2 cellular contexts compared by ENCODE assay signal in genomic region chr6:109383438-109383940, GRCh38.
TF ChIP-seq lines count a peak whose summit lies in the region.

No MANE protein-coding gene starts in this region.

TF ChIP-seq in SK-N-SH, 30 proteins besides CTCF, POLR2A, EP300 and RAD21 (continued from another document):
- TF ChIP-seq, protein P1, sequence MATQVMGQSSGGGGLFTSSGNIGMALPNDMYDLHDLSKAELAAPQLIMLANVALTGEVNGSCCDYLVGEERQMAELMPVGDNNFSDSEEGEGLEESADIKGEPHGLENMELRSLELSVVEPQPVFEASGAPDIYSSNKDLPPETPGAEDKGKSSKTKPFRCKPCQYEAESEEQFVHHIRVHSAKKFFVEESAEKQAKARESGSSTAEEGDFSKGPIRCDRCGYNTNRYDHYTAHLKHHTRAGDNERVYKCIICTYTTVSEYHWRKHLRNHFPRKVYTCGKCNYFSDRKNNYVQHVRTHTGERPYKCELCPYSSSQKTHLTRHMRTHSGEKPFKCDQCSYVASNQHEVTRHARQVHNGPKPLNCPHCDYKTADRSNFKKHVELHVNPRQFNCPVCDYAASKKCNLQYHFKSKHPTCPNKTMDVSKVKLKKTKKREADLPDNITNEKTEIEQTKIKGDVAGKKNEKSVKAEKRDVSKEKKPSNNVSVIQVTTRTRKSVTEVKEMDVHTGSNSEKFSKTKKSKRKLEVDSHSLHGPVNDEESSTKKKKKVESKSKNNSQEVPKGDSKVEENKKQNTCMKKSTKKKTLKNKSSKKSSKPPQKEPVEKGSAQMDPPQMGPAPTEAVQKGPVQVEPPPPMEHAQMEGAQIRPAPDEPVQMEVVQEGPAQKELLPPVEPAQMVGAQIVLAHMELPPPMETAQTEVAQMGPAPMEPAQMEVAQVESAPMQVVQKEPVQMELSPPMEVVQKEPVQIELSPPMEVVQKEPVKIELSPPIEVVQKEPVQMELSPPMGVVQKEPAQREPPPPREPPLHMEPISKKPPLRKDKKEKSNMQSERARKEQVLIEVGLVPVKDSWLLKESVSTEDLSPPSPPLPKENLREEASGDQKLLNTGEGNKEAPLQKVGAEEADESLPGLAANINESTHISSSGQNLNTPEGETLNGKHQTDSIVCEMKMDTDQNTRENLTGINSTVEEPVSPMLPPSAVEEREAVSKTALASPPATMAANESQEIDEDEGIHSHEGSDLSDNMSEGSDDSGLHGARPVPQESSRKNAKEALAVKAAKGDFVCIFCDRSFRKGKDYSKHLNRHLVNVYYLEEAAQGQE (IDR thresholded peaks at IDR 0.05; ENCODE audit: low read depth, low read length) = no peak
- no peak for TF ChIP-seq NRF1 (IDR thresholded peaks at IDR 0.05; ENCODE audit: low read depth, low read length)
- no peak for TF ChIP-seq GATA2 (CRISPR knock-in tag; IDR thresholded peaks at IDR 0.05)
- no peak for TF ChIP-seq RFX5 (IDR thresholded peaks at IDR 0.05; ENCODE audit: low read length)
- TF ChIP-seq POLR2AphosphoS5 (IDR thresholded peaks at IDR 0.05; ENCODE audit: low read depth, low read length) = no peak; the same call in 1 of the 2 replicates
- TF ChIP-seq CHD2 (IDR thresholded peaks at IDR 0.05; ENCODE audit: low read length, partially characterized antibody) = no peak
- no peak for TF ChIP-seq NFIC (IDR thresholded peaks at IDR 0.05; ENCODE audit: borderline replicate concordance)
- TF ChIP-seq, protein P2, sequence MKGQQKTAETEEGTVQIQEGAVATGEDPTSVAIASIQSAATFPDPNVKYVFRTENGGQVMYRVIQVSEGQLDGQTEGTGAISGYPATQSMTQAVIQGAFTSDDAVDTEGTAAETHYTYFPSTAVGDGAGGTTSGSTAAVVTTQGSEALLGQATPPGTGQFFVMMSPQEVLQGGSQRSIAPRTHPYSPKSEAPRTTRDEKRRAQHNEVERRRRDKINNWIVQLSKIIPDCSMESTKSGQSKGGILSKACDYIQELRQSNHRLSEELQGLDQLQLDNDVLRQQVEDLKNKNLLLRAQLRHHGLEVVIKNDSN (IDR thresholded peaks at IDR 0.05; ENCODE audit: borderline replicate concordance, low read depth) = no peak
- no peak for TF ChIP-seq MXI1 (IDR thresholded peaks at IDR 0.05; ENCODE audit: low read depth, low read length)
- no peak for TF ChIP-seq FOXJ3 (CRISPR knock-in tag; IDR thresholded peaks at IDR 0.05)
- TF ChIP-seq, protein P3, sequence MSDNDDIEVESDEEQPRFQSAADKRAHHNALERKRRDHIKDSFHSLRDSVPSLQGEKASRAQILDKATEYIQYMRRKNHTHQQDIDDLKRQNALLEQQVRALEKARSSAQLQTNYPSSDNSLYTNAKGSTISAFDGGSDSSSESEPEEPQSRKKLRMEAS (IDR thresholded peaks at IDR 0.05; ENCODE audit: low read depth) = no peak
- no peak for TF ChIP-seq ZBTB33 (IDR thresholded peaks at IDR 0.05; ENCODE audit: borderline replicate concordance, low read depth)
- no peak for TF ChIP-seq GABPA (IDR thresholded peaks at IDR 0.05; ENCODE audit: low read depth)
- no peak for TF ChIP-seq TAF1 (IDR thresholded peaks at IDR 0.05; ENCODE audit: borderline replicate concordance, low read depth, low read length)

TF ChIP-seq in SK-N-SH treated with all-trans-retinoic acid at 6 μM for 48 hours, 23 proteins besides CTCF, POLR2A, EP300 and RAD21 (continued from another document):
- TF ChIP-seq, protein P4, sequence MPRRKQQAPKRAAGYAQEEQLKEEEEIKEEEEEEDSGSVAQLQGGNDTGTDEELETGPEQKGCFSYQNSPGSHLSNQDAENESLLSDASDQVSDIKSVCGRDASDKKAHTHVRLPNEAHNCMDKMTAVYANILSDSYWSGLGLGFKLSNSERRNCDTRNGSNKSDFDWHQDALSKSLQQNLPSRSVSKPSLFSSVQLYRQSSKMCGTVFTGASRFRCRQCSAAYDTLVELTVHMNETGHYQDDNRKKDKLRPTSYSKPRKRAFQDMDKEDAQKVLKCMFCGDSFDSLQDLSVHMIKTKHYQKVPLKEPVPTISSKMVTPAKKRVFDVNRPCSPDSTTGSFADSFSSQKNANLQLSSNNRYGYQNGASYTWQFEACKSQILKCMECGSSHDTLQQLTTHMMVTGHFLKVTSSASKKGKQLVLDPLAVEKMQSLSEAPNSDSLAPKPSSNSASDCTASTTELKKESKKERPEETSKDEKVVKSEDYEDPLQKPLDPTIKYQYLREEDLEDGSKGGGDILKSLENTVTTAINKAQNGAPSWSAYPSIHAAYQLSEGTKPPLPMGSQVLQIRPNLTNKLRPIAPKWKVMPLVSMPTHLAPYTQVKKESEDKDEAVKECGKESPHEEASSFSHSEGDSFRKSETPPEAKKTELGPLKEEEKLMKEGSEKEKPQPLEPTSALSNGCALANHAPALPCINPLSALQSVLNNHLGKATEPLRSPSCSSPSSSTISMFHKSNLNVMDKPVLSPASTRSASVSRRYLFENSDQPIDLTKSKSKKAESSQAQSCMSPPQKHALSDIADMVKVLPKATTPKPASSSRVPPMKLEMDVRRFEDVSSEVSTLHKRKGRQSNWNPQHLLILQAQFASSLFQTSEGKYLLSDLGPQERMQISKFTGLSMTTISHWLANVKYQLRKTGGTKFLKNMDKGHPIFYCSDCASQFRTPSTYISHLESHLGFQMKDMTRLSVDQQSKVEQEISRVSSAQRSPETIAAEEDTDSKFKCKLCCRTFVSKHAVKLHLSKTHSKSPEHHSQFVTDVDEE (CRISPR knock-in tag; IDR thresholded peaks at IDR 0.05) = no peak
- TF ChIP-seq ESRRG (CRISPR knock-in tag; IDR thresholded peaks at IDR 0.05) (no peak), TCF4 (CRISPR knock-in tag; IDR thresholded peaks at IDR 0.05; ENCODE audit: borderline replicate concordance) (no peak), PPARA (CRISPR knock-in tag; IDR thresholded peaks at IDR 0.05; ENCODE audit: borderline replicate concordance) (no peak), RARB (CRISPR knock-in tag; IDR thresholded peaks at IDR 0.05) (no peak), OSR1 (CRISPR knock-in tag; IDR thresholded peaks at IDR 0.05) (no peak), CSDC2 (CRISPR knock-in tag; IDR thresholded peaks at IDR 0.05) (no peak), ZNF565 (CRISPR knock-in tag; conservative IDR thresholded peaks at IDR 0.05; ENCODE audit: low read depth) (no peak), ZFP3 (CRISPR knock-in tag; IDR thresholded peaks at IDR 0.05) (no peak), SNAI2 (CRISPR knock-in tag; IDR thresholded peaks at IDR 0.05) (no peak), TOX (CRISPR knock-in tag; IDR thresholded peaks at IDR 0.05; ENCODE audit: borderline replicate concordance) (no peak), ZNF70 (CRISPR knock-in tag; IDR thresholded peaks at IDR 0.05) (no peak)
- TF ChIP-seq, protein P5, sequence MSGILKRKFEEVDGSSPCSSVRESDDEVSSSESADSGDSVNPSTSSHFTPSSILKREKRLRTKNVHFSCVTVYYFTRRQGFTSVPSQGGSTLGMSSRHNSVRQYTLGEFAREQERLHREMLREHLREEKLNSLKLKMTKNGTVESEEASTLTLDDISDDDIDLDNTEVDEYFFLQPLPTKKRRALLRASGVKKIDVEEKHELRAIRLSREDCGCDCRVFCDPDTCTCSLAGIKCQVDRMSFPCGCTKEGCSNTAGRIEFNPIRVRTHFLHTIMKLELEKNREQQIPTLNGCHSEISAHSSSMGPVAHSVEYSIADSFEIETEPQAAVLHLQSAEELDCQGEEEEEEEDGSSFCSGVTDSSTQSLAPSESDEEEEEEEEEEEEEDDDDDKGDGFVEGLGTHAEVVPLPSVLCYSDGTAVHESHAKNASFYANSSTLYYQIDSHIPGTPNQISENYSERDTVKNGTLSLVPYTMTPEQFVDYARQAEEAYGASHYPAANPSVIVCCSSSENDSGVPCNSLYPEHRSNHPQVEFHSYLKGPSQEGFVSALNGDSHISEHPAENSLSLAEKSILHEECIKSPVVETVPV (CRISPR knock-in tag; IDR thresholded peaks at IDR 0.05) = no peak
